19 cellular contexts compared by ENCODE assay signal in genomic region chr10:103713676-103714075, GRCh38.
DNase-seq lines count a peak whose midpoint lies in the region; ATAC-seq and TF ChIP-seq lines count a peak whose summit lies in the region.
"Had no signal": no experiment of that assay in that cellular context is flagged by ENCODE, and none has a peak within 500 bp of the region (broad histone marks: within the 10 kb centered on the region; RNA-seq: fewer than 3 reads in every experiment).

No MANE protein-coding gene starts in this region.

- POLR2A ChIA-PET in A673 (lab: Charles Lee; ENCODE audit: low non-redundant PET) = no interaction called here
- POLR2A ChIA-PET in CD4-positive, alpha-beta T cell (lab: Charles Lee) = no interaction called here

- H3K27ac ChIP-seq in A673 (ENCODE audit: low read depth, low read length, poor library complexity, severe bottlenecking) = peak overlapping the region; percentile 49
- no peak overlapping the region for H3K27ac ChIP-seq in GM23338 (ENCODE audit: low read depth)
- peak overlapping the region; percentile 91 for H3K27ac ChIP-seq in cingulate gyrus (ENCODE audit: low read depth, low read length)
- H3K27ac ChIP-seq in osteoblast (ENCODE audit: low read depth, low read length) = no peak overlapping the region
- no peak overlapping the region for H3K27ac ChIP-seq in CD4-positive, alpha-beta T cell (ENCODE audit: low read depth, low read length)
- H3K27ac ChIP-seq: gastroesophageal sphincter, parathyroid adenoma, spleen, tibial artery had no signal

- H3K4me1 ChIP-seq in A673 (ENCODE audit: insufficient read depth, low read length, poor library complexity, severe bottlenecking) (peaks cover 11% of the 10 kb centered on the region), GM23338 (ENCODE audit: insufficient read depth) (no peaks in the 10 kb centered on the region; the same call in 1 of the 2 replicates), osteoblast (ENCODE audit: insufficient read depth, low read length) (peaks cover 28% of the 10 kb centered on the region)
- H3K4me1 ChIP-seq: parathyroid adenoma had no signal

- TF ChIP-seq CTCF in A673 (conservative IDR thresholded peaks at IDR 0.05; ENCODE audit: low read depth, low read length) (no peak), GM23338 (conservative IDR thresholded peaks at IDR 0.05; ENCODE audit: low read depth in 2 of 2) (no peak), osteoblast (IDR thresholded peaks at IDR 0.05; ENCODE audit: extremely low read depth, low read depth, low read length) (no peak)
- no peak for TF ChIP-seq CTCF in CD4-positive, alpha-beta T cell (IDR thresholded peaks at IDR 0.05)

- H3F3A ChIP-seq in GM23338 (replicated peaks; ENCODE audit: low read depth) = no peaks in the 10 kb centered on the region

- peak; percentile 31 for DNase-seq in A673 (ENCODE audit: low spot score)
- DNase-seq in GM23338 (ENCODE audit: low spot score) = no peak
- peak; percentile 86 for DNase-seq in osteoblast (ENCODE audit: insufficient read length, low spot score, missing footprints)
- DNase-seq in CD4-positive, alpha-beta T cell = no peak
- DNase-seq: spleen had no signal

- no peak overlapping the region for H3K27ac Mint-ChIP-seq in GM23338
- H3K27ac Mint-ChIP-seq in CD4-positive, alpha-beta T cell = no peak overlapping the region
- H3K27ac Mint-ChIP-seq: activated CD4-positive, alpha-beta T cell treated with anti-CD3 and anti-CD28 coated beads, Interleukin-2, amount 10 ng/mL, durations not matched to agents 7 days and 5 days; activated naive CD8-positive, alpha-beta T cell treated with anti-CD3 and anti-CD28 coated beads, Interleukin-2, amount 50 U/mL, for 24 hours; stimulated activated naive CD8-positive, alpha-beta T cell treated with anti-CD3 and anti-CD28 coated beads, Interleukin-15, amount 100 ng/mL, for 72 hours had no signal

- H3K9me3 ChIP-seq in A673 (ENCODE audit: low read depth, low read length, poor library complexity, severe bottlenecking) (no peaks in the 10 kb centered on the region), osteoblast (ENCODE audit: low read depth, low read length) (no peaks in the 10 kb centered on the region)
- H3K9me3 ChIP-seq in CD4-positive, alpha-beta T cell (ENCODE audit: control insufficient read depth, low read length) = no peaks in the 10 kb centered on the region
- H3K9me3 ChIP-seq: BE2C, gastroesophageal sphincter, spleen, tibial artery had no signal

- no peaks in the 10 kb centered on the region for H3K9me2 ChIP-seq in GM23338 (ENCODE audit: insufficient read depth)

- no peaks in the 10 kb centered on the region for H3K9me3 Mint-ChIP-seq in GM23338
- H3K9me3 Mint-ChIP-seq in CD4-positive, alpha-beta T cell = no peaks in the 10 kb centered on the region
- H3K9me3 Mint-ChIP-seq: activated CD4-positive, alpha-beta T cell treated with anti-CD3 and anti-CD28 coated beads, Interleukin-2, amount 10 ng/mL, durations not matched to agents 7 days and 5 days; activated naive CD8-positive, alpha-beta T cell treated with anti-CD3 and anti-CD28 coated beads, Interleukin-2, amount 50 U/mL, for 24 hours; activated T-cell treated with anti-CD3 and anti-CD28 coated beads, Interleukin-2, amount 50 U/mL, for 4 hours; neural crest cell; stimulated activated naive CD8-positive, alpha-beta T cell treated with anti-CD3 and anti-CD28 coated beads, Interleukin-15, amount 100 ng/mL, for 72 hours; WTC11 had no signal

- peaks cover 9% of the 10 kb centered on the region for H3K4me1 Mint-ChIP-seq in GM23338
- H3K4me1 Mint-ChIP-seq in CD4-positive, alpha-beta T cell (ENCODE audit: low read depth) = peaks cover under 1% of the 10 kb centered on the region

- H3K36me3 ChIP-seq in A673 (ENCODE audit: insufficient read depth, low read length, poor library complexity, severe bottlenecking) = peaks cover 4% of the 10 kb centered on the region
- H3K36me3 ChIP-seq in GM23338 (ENCODE audit: insufficient read depth) = no peaks in the 10 kb centered on the region
- no peaks in the 10 kb centered on the region for H3K36me3 ChIP-seq in osteoblast (ENCODE audit: insufficient read depth, low read length)
- H3K36me3 ChIP-seq: BE2C, gastroesophageal sphincter, spleen, tibial artery had no signal

- intact Hi-C loops in A673 (cut with micrococcal nuclease; ENCODE audit: unreplicated experiment) = loop anchor here (1.0 to 5.0 kb wide), 4 partner anchors 79 to 494 kb away; no protein-coding TSS in a partner anchor
- intact Hi-C loops in CD4-positive, alpha-beta T cell (cut with DNase I, micrococcal nuclease) = loop anchor here (1.0 to 5.0 kb wide), 4 partner anchors 146 to 495 kb away; no protein-coding TSS in a partner anchor

- peaks cover 9% of the 10 kb centered on the region for H3K27me3 Mint-ChIP-seq in GM23338 (ENCODE audit: insufficient read depth, low read depth, poor library complexity)
- no peaks in the 10 kb centered on the region for H3K27me3 Mint-ChIP-seq in CD4-positive, alpha-beta T cell
- H3K27me3 Mint-ChIP-seq: activated CD4-positive, alpha-beta T cell treated with anti-CD3 and anti-CD28 coated beads, Interleukin-2, amount 10 ng/mL, durations not matched to agents 7 days and 5 days; activated naive CD8-positive, alpha-beta T cell treated with anti-CD3 and anti-CD28 coated beads, Interleukin-2, amount 50 U/mL, for 24 hours; stimulated activated naive CD8-positive, alpha-beta T cell treated with anti-CD3 and anti-CD28 coated beads, Interleukin-15, amount 100 ng/mL, for 72 hours had no signal

- H2AFZ ChIP-seq in GM23338 (no peak overlapping the region), osteoblast (ENCODE audit: low read length) (no peak overlapping the region)
- H2AFZ ChIP-seq: parathyroid adenoma had no signal

- H3K27me3 ChIP-seq in A673 (replicated peaks; ENCODE audit: insufficient read depth, low read depth, low read length, poor library complexity) (no peaks in the 10 kb centered on the region), GM23338 (ENCODE audit: insufficient read depth) (no peaks in the 10 kb centered on the region), osteoblast (ENCODE audit: insufficient read depth, low read length) (no peaks in the 10 kb centered on the region)
- H3K27me3 ChIP-seq in CD4-positive, alpha-beta T cell (ENCODE audit: control insufficient read depth, insufficient read depth, low read length) = no peaks in the 10 kb centered on the region
- H3K27me3 ChIP-seq: BE2C, gastroesophageal sphincter, spleen, tibial artery had no signal

- no peak overlapping the region for H3K4me2 ChIP-seq in GM23338
- no peak overlapping the region for H3K4me2 ChIP-seq in osteoblast (ENCODE audit: insufficient read depth, low read length)

- no peak overlapping the region for H3K4me3 Mint-ChIP-seq in GM23338
- no peak overlapping the region for H3K4me3 Mint-ChIP-seq in CD4-positive, alpha-beta T cell
- H3K4me3 Mint-ChIP-seq: activated CD4-positive, alpha-beta T cell treated with anti-CD3 and anti-CD28 coated beads, Interleukin-2, amount 10 ng/mL, durations not matched to agents 7 days and 5 days; activated naive CD8-positive, alpha-beta T cell treated with anti-CD3 and anti-CD28 coated beads, Interleukin-2, amount 50 U/mL, for 24 hours; activated T-cell treated with anti-CD3 and anti-CD28 coated beads, Interleukin-2, amount 50 U/mL, for 4 hours; neural crest cell; stimulated activated naive CD8-positive, alpha-beta T cell treated with anti-CD3 and anti-CD28 coated beads, Interleukin-15, amount 100 ng/mL, for 72 hours; WTC11 had no signal

- ATAC-seq in GM23338 (peak; percentile 15), HG03378 (IDR thresholded peaks at IDR 0.05; ENCODE audit: unreplicated experiment) (no peak), GM19455 (IDR thresholded peaks at IDR 0.05; ENCODE audit: unreplicated experiment) (no peak), GM19035 (IDR thresholded peaks at IDR 0.05; ENCODE audit: unreplicated experiment) (no peak)
- ATAC-seq in CD4-positive, alpha-beta T cell (ENCODE audit: poor library complexity) = no peak

- CTCF ChIA-PET in A673 (lab: Charles Lee) = interaction anchor here (1.7 kb wide), 1 partner anchor 168 kb away, joined by 6 read pairs; no protein-coding TSS in a partner anchor
- CTCF ChIA-PET in CD4-positive, alpha-beta T cell (lab: Charles Lee) = interaction anchor here (1.2 to 1.5 kb wide), 2 partner anchors 17 to 135 kb away, joined by 5 to 10 read pairs; no protein-coding TSS in a partner anchor

- no peaks in the 10 kb centered on the region for H4K20me1 ChIP-seq in GM23338 (replicated peaks; ENCODE audit: insufficient read depth)
- peaks cover 7% of the 10 kb centered on the region for H4K20me1 ChIP-seq in osteoblast (ENCODE audit: insufficient read depth, low read length)

- H3K4me3 ChIP-seq in A673 (ENCODE audit: low read depth, low read length, poor library complexity, severe bottlenecking) = no peak overlapping the region
- no peak overlapping the region for H3K4me3 ChIP-seq in GM23338
- H3K4me3 ChIP-seq in osteoblast (ENCODE audit: insufficient read depth, low read length) = no peak overlapping the region
- H3K4me3 ChIP-seq: gastroesophageal sphincter, spleen, tibial artery had no signal

- H3K36me3 Mint-ChIP-seq in GM23338 (ENCODE audit: low read depth) = no peaks in the 10 kb centered on the region
- H3K36me3 Mint-ChIP-seq in CD4-positive, alpha-beta T cell (ENCODE audit: low read depth) = no peaks in the 10 kb centered on the region
- H3K36me3 Mint-ChIP-seq: WTC11 had no signal

- no TSS peak for BruUV-seq in A673 (replicated peaks; lab: Mats Ljungman, UMichigan)

- H3K79me2 ChIP-seq in GM23338 (replicated peaks; ENCODE audit: insufficient read depth) (no peaks in the 10 kb centered on the region), osteoblast (ENCODE audit: insufficient read depth, low read length) (no peaks in the 10 kb centered on the region)
- H3K79me2 ChIP-seq: parathyroid adenoma had no signal

TF ChIP-seq in GM23338, 12 proteins besides CTCF, POLR2A, EP300 and RAD21 (continues in another document):
- TF ChIP-seq EZH2phosphoT487 (IDR thresholded peaks at IDR 0.05; ENCODE audit: unreplicated experiment) (no peak), STAT1 (IDR thresholded peaks at IDR 0.05; ENCODE audit: unreplicated experiment) (no peak)

Comparison
In these comparisons a context has a peak if more than half of its experiments do, and no peak if none do; other contexts are left out.
1. DNase-seq: peak in A673 (single experiment) and osteoblast (single experiment); none in GM23338 (single experiment) and CD4-positive, alpha-beta T cell (0 of 10).
2. H3K27ac ChIP-seq: peak in A673 (single experiment) and cingulate gyrus (single experiment); none in GM23338 (single experiment), osteoblast (single experiment) and CD4-positive, alpha-beta T cell (single experiment).